Comparison of ENCODE assay signal across 36 cellular contexts in genomic region chr1:76993036-76993435, GRCh38.
"Had no signal": no experiment of that assay in that cellular context is flagged by ENCODE, and none has a peak within 500 bp of the region (broad histone marks: within the 10 kb centered on the region; RNA-seq: fewer than 3 reads in every experiment).

No MANE protein-coding gene starts in this region.

- H3K27me3 ChIP-seq: ascending aorta, cardiac muscle cell had no signal

- H3K4me1 ChIP-seq: ascending aorta had no signal

- H3K27ac Mint-ChIP-seq: activated B cell treated with CpG ODN at 0.5 μM for 24 hours; activated CD4-positive, alpha-beta memory T cell treated with anti-CD3 and anti-CD28 coated beads, Interleukin-2, amount 10 ng/mL, durations not matched to agents 7 days and 5 days; activated CD4-positive, alpha-beta T cell treated with anti-CD3 and anti-CD28 coated beads, Interleukin-2, amount 10 ng/mL, durations not matched to agents 24 days and 14 days; activated CD8-positive, alpha-beta memory T cell treated with anti-CD3 and anti-CD28 coated beads, Interleukin-2, amount 10 ng/mL, durations not matched to agents 7 days and 5 days; activated CD8-positive, alpha-beta T cell treated with anti-CD3 and anti-CD28 coated beads, Interleukin-2, amount 10 ng/mL, durations not matched to agents 7 days and 5 days; activated naive CD4-positive, alpha-beta T cell treated with anti-CD3 and anti-CD28 coated beads, Interleukin-2, amount 10 ng/mL, durations not matched to agents 7 days and 5 days; activated naive CD4-positive, alpha-beta T cell treated with anti-CD3 and anti-CD28 coated beads, Interleukin-2, amount 50 U/mL, for 24 hours; activated naive CD8-positive, alpha-beta T cell; activated naive CD8-positive, alpha-beta T cell treated with anti-CD3 and anti-CD28 coated beads, Interleukin-2, amount 10 ng/mL, durations not matched to agents 7 days and 5 days; activated naive CD8-positive, alpha-beta T cell treated with anti-CD3 and anti-CD28 coated beads, Interleukin-2, amount 50 U/mL, for 24 hours; activated T-cell treated with anti-CD3 and anti-CD28 coated beads, Interleukin-2, amount 50 U/mL, for 24 hours; activated T-helper 2 cell treated with anti-CD3 and anti-CD28 coated beads, Interferon-gamma antibody, Interleukin-2, Interleukin-4, amounts not matched to agents 10 μg/mL and 5 μg/mL and 100 μg/mL, durations not matched to agents 14 hours and 24 hours and 36 hours; T-helper 1 cell treated with Interleukin-12 subunit alpha and Interleukin-12 subunit beta and Interleukin-4 antibody, amounts not matched to agents 30 μg/mL and 1 μg/mL, for 36 hours; T-helper 2 cell treated with Interferon-gamma antibody and Interleukin-4, amounts not matched to agents 5 μg/mL and 100 μg/mL, for 36 hours had no signal

- H3K27ac ChIP-seq: ascending aorta, cardiac muscle cell, VCaP had no signal

- H3K36me3 ChIP-seq: ascending aorta, cardiac muscle cell had no signal

- H3K27me3 Mint-ChIP-seq: activated B cell treated with CpG ODN at 0.5 μM for 24 hours; activated CD4-positive, alpha-beta memory T cell treated with anti-CD3 and anti-CD28 coated beads, Interleukin-2, amount 10 ng/mL, durations not matched to agents 7 days and 5 days; activated CD4-positive, alpha-beta T cell treated with anti-CD3 and anti-CD28 coated beads, Interleukin-2, amount 10 ng/mL, durations not matched to agents 24 days and 14 days; activated CD8-positive, alpha-beta memory T cell treated with anti-CD3 and anti-CD28 coated beads, Interleukin-2, amount 10 ng/mL, durations not matched to agents 7 days and 5 days; activated naive CD4-positive, alpha-beta T cell treated with anti-CD3 and anti-CD28 coated beads, Interleukin-2, amount 10 ng/mL, durations not matched to agents 7 days and 5 days; brain; central memory CD8-positive, alpha-beta T cell had no signal

- H3K4me3 Mint-ChIP-seq: activated B cell treated with CpG ODN at 0.5 μM for 24 hours; activated CD4-positive, alpha-beta memory T cell treated with anti-CD3 and anti-CD28 coated beads, Interleukin-2, amount 10 ng/mL, durations not matched to agents 7 days and 5 days; activated CD4-positive, alpha-beta T cell treated with anti-CD3 and anti-CD28 coated beads, Interleukin-2, amount 10 ng/mL, durations not matched to agents 24 days and 14 days; activated CD8-positive, alpha-beta memory T cell treated with anti-CD3 and anti-CD28 coated beads, Interleukin-2, amount 10 ng/mL, durations not matched to agents 7 days and 5 days; activated CD8-positive, alpha-beta T cell treated with anti-CD3 and anti-CD28 coated beads, Interleukin-2, amount 10 ng/mL, durations not matched to agents 7 days and 5 days; activated naive CD4-positive, alpha-beta T cell treated with anti-CD3 and anti-CD28 coated beads, Interleukin-2, amount 10 ng/mL, durations not matched to agents 7 days and 5 days; activated naive CD4-positive, alpha-beta T cell treated with anti-CD3 and anti-CD28 coated beads, Interleukin-2, amount 50 U/mL, for 24 hours; activated naive CD8-positive, alpha-beta T cell; activated naive CD8-positive, alpha-beta T cell treated with anti-CD3 and anti-CD28 coated beads, Interleukin-2, amount 10 ng/mL, durations not matched to agents 7 days and 5 days; activated naive CD8-positive, alpha-beta T cell treated with anti-CD3 and anti-CD28 coated beads, Interleukin-2, amount 50 U/mL, for 24 hours; activated T-cell treated with anti-CD3 and anti-CD28 coated beads, Interleukin-2, amount 50 U/mL, for 24 hours; central memory CD8-positive, alpha-beta T cell; T-helper 1 cell treated with Interleukin-12 subunit alpha and Interleukin-12 subunit beta and Interleukin-4 antibody, amounts not matched to agents 30 μg/mL and 1 μg/mL, for 36 hours; T-helper 2 cell treated with Interferon-gamma antibody and Interleukin-4, amounts not matched to agents 5 μg/mL and 100 μg/mL, for 36 hours had no signal

- H3K4me1 Mint-ChIP-seq: activated B cell treated with CpG ODN at 0.5 μM for 24 hours; activated CD4-positive, alpha-beta memory T cell treated with anti-CD3 and anti-CD28 coated beads, Interleukin-2, amount 10 ng/mL, durations not matched to agents 7 days and 5 days; activated CD4-positive, alpha-beta T cell treated with anti-CD3 and anti-CD28 coated beads, Interleukin-2, amount 10 ng/mL, durations not matched to agents 24 days and 14 days; activated CD8-positive, alpha-beta memory T cell treated with anti-CD3 and anti-CD28 coated beads, Interleukin-2, amount 10 ng/mL, durations not matched to agents 7 days and 5 days; activated naive CD4-positive, alpha-beta T cell treated with anti-CD3 and anti-CD28 coated beads, Interleukin-2, amount 10 ng/mL, durations not matched to agents 7 days and 5 days; activated naive CD4-positive, alpha-beta T cell treated with anti-CD3 and anti-CD28 coated beads, Interleukin-2, amount 50 U/mL, for 24 hours; activated naive CD8-positive, alpha-beta T cell treated with anti-CD3 and anti-CD28 coated beads, Interleukin-2, amount 10 ng/mL, durations not matched to agents 7 days and 5 days; activated naive CD8-positive, alpha-beta T cell treated with anti-CD3 and anti-CD28 coated beads, Interleukin-2, amount 50 U/mL, for 24 hours; central memory CD8-positive, alpha-beta T cell had no signal

- DNase-seq: activated B cell treated with CpG ODN at 0.5 μM for 24 hours; activated CD4-positive, alpha-beta memory T cell treated with anti-CD3 and anti-CD28 coated beads, Interleukin-2, amount 10 ng/mL, durations not matched to agents 7 days and 5 days; activated CD4-positive, alpha-beta T cell treated with anti-CD3 and anti-CD28 coated beads for 4 hours; activated CD4-positive, alpha-beta T cell treated with anti-CD3 and anti-CD28 coated beads, Interleukin-2, amount 10 ng/mL, durations not matched to agents 24 days and 14 days; activated CD4-positive, alpha-beta T cell treated with anti-CD3 and anti-CD28 coated beads, Interleukin-2, amount 50 U/mL, for 1 hour; activated CD4-positive, alpha-beta T cell treated with anti-CD3 and anti-CD28 coated beads, Interleukin-2, amount 50 U/mL, for 48 hours; activated CD4-positive, CD25-positive, alpha-beta regulatory T cell treated with anti-CD3 and anti-CD28 coated beads, Interleukin-2, amount 50 U/mL, for 72 hours; activated CD8-positive, alpha-beta memory T cell treated with anti-CD3 and anti-CD28 coated beads for 24 hours; activated CD8-positive, alpha-beta memory T cell treated with anti-CD3 and anti-CD28 coated beads, Interleukin-2, amount 10 ng/mL, durations not matched to agents 7 days and 5 days; activated CD8-positive, alpha-beta memory T cell treated with anti-CD3 and anti-CD28 coated beads, Interleukin-2, amount 50 U/mL, for 48 hours; activated CD8-positive, alpha-beta T cell treated with anti-CD3 and anti-CD28 coated beads, Interleukin-2, amount 10 ng/mL, durations not matched to agents 7 days and 5 days; activated effector memory CD4-positive, alpha-beta T cell treated with Interleukin-2 at 50 U/mL for 16 hours; activated gamma-delta T cell; activated naive CD4-positive, alpha-beta T cell treated with anti-CD3 and anti-CD28 coated beads, Interleukin-2, amount 10 ng/mL, durations not matched to agents 7 days and 5 days; activated naive CD4-positive, alpha-beta T cell treated with Interleukin-2 at 50 U/mL for 16 hours; activated naive CD8-positive, alpha-beta T cell treated with anti-CD3 and anti-CD28 coated beads, Interleukin-2, amount 10 ng/mL, durations not matched to agents 7 days and 5 days; activated naive CD8-positive, alpha-beta T cell treated with anti-CD3 and anti-CD28 coated beads, Interleukin-2, amount 50 U/mL, for 24 hours; activated T-cell treated with anti-CD3 and anti-CD28 coated beads, Interleukin-2, amount 50 U/mL, for 24 hours; activated T-cell treated with anti-CD3 and anti-CD28 coated beads, Interleukin-2, amount 50 U/mL, for 48 hours; amygdala; anterior cingulate cortex; caudate nucleus; cerebellar nuclear complex; T-helper 1 cell; T-helper 2 cell; T-helper 9 cell had no signal

- H3K4me3 ChIP-seq: cardiac muscle cell had no signal

- H3K9me3 Mint-ChIP-seq: activated B cell treated with CpG ODN at 0.5 μM for 24 hours; activated CD4-positive, alpha-beta memory T cell treated with anti-CD3 and anti-CD28 coated beads, Interleukin-2, amount 10 ng/mL, durations not matched to agents 7 days and 5 days; activated CD4-positive, alpha-beta T cell treated with anti-CD3 and anti-CD28 coated beads, Interleukin-2, amount 10 ng/mL, durations not matched to agents 24 days and 14 days; activated naive CD4-positive, alpha-beta T cell treated with anti-CD3 and anti-CD28 coated beads, Interleukin-2, amount 10 ng/mL, durations not matched to agents 7 days and 5 days; activated naive CD4-positive, alpha-beta T cell treated with anti-CD3 and anti-CD28 coated beads, Interleukin-2, amount 50 U/mL, for 24 hours; activated naive CD8-positive, alpha-beta T cell treated with anti-CD3 and anti-CD28 coated beads, Interleukin-2, amount 50 U/mL, for 24 hours; activated T-cell treated with anti-CD3 and anti-CD28 coated beads, Interleukin-2, amount 50 U/mL, for 24 hours; activated T-helper 2 cell treated with anti-CD3 and anti-CD28 coated beads, Interferon-gamma antibody, Interleukin-2, Interleukin-4, amounts not matched to agents 10 μg/mL and 5 μg/mL and 100 μg/mL, durations not matched to agents 14 hours and 24 hours and 36 hours; central memory CD8-positive, alpha-beta T cell; T-helper 1 cell treated with Interleukin-12 subunit alpha and Interleukin-12 subunit beta and Interleukin-4 antibody, amounts not matched to agents 30 μg/mL and 1 μg/mL, for 36 hours; T-helper 2 cell treated with Interferon-gamma antibody and Interleukin-4, amounts not matched to agents 5 μg/mL and 100 μg/mL, for 36 hours had no signal

- H3K9me3 ChIP-seq: ascending aorta had no signal

- H3K36me3 Mint-ChIP-seq: activated CD8-positive, alpha-beta memory T cell treated with anti-CD3 and anti-CD28 coated beads, Interleukin-2, amount 10 ng/mL, durations not matched to agents 7 days and 5 days; activated naive CD4-positive, alpha-beta T cell treated with anti-CD3 and anti-CD28 coated beads, Interleukin-2, amount 10 ng/mL, durations not matched to agents 7 days and 5 days; activated naive CD4-positive, alpha-beta T cell treated with anti-CD3 and anti-CD28 coated beads, Interleukin-2, amount 50 U/mL, for 24 hours; activated naive CD8-positive, alpha-beta T cell; activated naive CD8-positive, alpha-beta T cell treated with anti-CD3 and anti-CD28 coated beads, Interleukin-2, amount 10 ng/mL, durations not matched to agents 7 days and 5 days had no signal

- ATAC-seq: activated CD8-positive, alpha-beta memory T cell treated with anti-CD3 and anti-CD28 coated beads, Interleukin-2, amount 10 ng/mL, durations not matched to agents 7 days and 5 days; activated CD8-positive, alpha-beta T cell treated with anti-CD3 and anti-CD28 coated beads, Interleukin-2, amount 10 ng/mL, durations not matched to agents 7 days and 5 days; activated naive CD8-positive, alpha-beta T cell treated with anti-CD3 and anti-CD28 coated beads, Interleukin-2, amount 50 U/mL, for 24 hours had no signal
